1 cellular context compared by ENCODE assay signal in the genomic region with DNA sequence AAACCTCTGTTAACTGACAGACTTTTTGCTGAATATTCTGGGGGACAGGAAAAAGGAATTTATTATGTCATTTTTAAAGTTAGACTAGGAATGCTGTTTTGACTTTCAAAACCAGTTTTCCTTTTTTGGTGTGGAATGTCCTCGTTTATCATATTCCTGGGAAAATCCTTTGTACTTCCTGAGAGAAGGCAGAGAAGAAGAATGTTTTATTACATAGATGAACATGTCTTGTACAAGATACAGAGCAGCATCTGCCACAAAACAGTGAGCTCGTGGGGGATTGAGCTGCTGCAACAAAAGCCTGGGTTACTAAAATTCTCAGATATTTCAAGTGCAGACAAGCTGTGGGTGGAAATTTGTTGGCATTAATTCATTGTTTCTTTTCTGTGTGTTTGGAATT.
TF ChIP-seq lines count a peak whose summit lies in the region.

No MANE protein-coding gene starts in this region.

TF ChIP-seq in IMR-90, 13 proteins besides CTCF, POLR2A, EP300 and RAD21 (continued from another document):
- TF ChIP-seq CHD1 (IDR thresholded peaks at IDR 0.05; ENCODE audit: low read depth, low read length) (no peak), RCOR1 (IDR thresholded peaks at IDR 0.05; ENCODE audit: insufficient replicate concordance, low read length) (no peak), CEBPB (IDR thresholded peaks at IDR 0.05; ENCODE audit: low read depth, low read length) (no peak), MXI1 (IDR thresholded peaks at IDR 0.05; ENCODE audit: borderline replicate concordance, low read depth, low read length) (no peak), BHLHE40 (IDR thresholded peaks at IDR 0.05; ENCODE audit: low read depth, low read length) (no peak), FOS (IDR thresholded peaks at IDR 0.05; ENCODE audit: low read depth, low read length) (no peak), MAZ (IDR thresholded peaks at IDR 0.05; ENCODE audit: borderline replicate concordance, low read depth, low read length) (no peak)
- TF ChIP-seq, protein P1, sequence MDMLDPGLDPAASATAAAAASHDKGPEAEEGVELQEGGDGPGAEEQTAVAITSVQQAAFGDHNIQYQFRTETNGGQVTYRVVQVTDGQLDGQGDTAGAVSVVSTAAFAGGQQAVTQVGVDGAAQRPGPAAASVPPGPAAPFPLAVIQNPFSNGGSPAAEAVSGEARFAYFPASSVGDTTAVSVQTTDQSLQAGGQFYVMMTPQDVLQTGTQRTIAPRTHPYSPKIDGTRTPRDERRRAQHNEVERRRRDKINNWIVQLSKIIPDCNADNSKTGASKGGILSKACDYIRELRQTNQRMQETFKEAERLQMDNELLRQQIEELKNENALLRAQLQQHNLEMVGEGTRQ (IDR thresholded peaks at IDR 0.05; ENCODE audit: low read depth, low read length) = no peak
